In genomic region chr19:7705387-7706187, GRCh38 we compare ENCODE assay signal across 8 cellular contexts. TPM values are rescaled to one million over a fixed set of nuclear protein-coding genes. Genes with fewer than 3 reads are reported as not detected.
DNase-seq lines count a peak whose midpoint lies in the region; ATAC-seq and TF ChIP-seq lines count a peak whose summit lies in the region.

No MANE protein-coding gene starts in this region.

- peak overlapping the region; percentile 59 for H3K4me3 ChIP-seq in CD4-positive, CD25-positive, alpha-beta regulatory T cell (ENCODE audit: low read depth, low read length)
- H3K4me3 ChIP-seq in Caco-2 (ENCODE audit: low read depth, low read length): no peak overlapping the region

- H3K9me3 ChIP-seq in CD4-positive, CD25-positive, alpha-beta regulatory T cell (ENCODE audit: control insufficient read depth in 2 of 2, low read length in 2 of 2): no peaks in the 10 kb centered on the region
- H3K9me3 ChIP-seq in Caco-2: no peaks in the 10 kb centered on the region

- DNase-seq in CD4-positive, CD25-positive, alpha-beta regulatory T cell: peak; percentile 47 to 93 (median 80)
- DNase-seq in WTC11 (ENCODE audit: low spot score) (no peak), DMS153 (lab: John Stamatoyannopoulos, UW) (no peak), Caco-2 (no peak)
- peak; percentile 76 for DNase-seq in stimulated activated CD4-positive, alpha-beta T cell treated with anti-CD3 and anti-CD28 coated beads, Interleukin-4, amount 100 ng/mL, for 1 hour

- H3K4me1 Mint-ChIP-seq in CD4-positive, CD25-positive, alpha-beta regulatory T cell: peaks cover 13 to 63% (median 27%) of the 10 kb centered on the region in 4 donors
- H3K4me1 Mint-ChIP-seq in WTC11 (no peaks in the 10 kb centered on the region), Caco-2 (ENCODE audit: low read depth, unreplicated experiment) (no peaks in the 10 kb centered on the region)
- H3K4me1 Mint-ChIP-seq in dendritic cell treated with granulocyte-macrophage colony-stimulating factor and Interleukin-4, amounts not matched to agents 40 ng/mL and 50 ng/mL, for 4 days (ENCODE audit: low read depth): peaks cover 97% of the 10 kb centered on the region

- H3K36me3 ChIP-seq in CD4-positive, CD25-positive, alpha-beta regulatory T cell (ENCODE audit: control insufficient read depth, insufficient read depth, low read length): no peaks in the 10 kb centered on the region
- H3K36me3 ChIP-seq in Caco-2 (ENCODE audit: control insufficient read depth, insufficient read depth, low read length): no peaks in the 10 kb centered on the region

- ATAC-seq in CD4-positive, CD25-positive, alpha-beta regulatory T cell (ENCODE audit: low read depth in 2 of 2): peak; percentile 94
- ATAC-seq in HG02840 (IDR thresholded peaks at IDR 0.05; ENCODE audit: low FRiP score, unreplicated experiment) (peak; percentile 44), WTC11 (no peak), GM18858 (IDR thresholded peaks at IDR 0.05; ENCODE audit: unreplicated experiment) (no peak)

- TF ChIP-seq CTCF in WTC11 (IDR thresholded peaks at IDR 0.05) (no peak), Caco-2 (IDR thresholded peaks at IDR 0.05; ENCODE audit: insufficient read depth in 1 of 2, low read depth in 1 of 2, low read length in 1 of 2, severe bottlenecking in 1 of 2, unreplicated experiment in 1 of 2) (no peak)

- peak overlapping the region; percentile 79 to 91 (median 86) for H3K4me3 Mint-ChIP-seq in CD4-positive, CD25-positive, alpha-beta regulatory T cell
- H3K4me3 Mint-ChIP-seq in WTC11: no peak overlapping the region
- peak overlapping the region; percentile 65 for H3K4me3 Mint-ChIP-seq in dendritic cell treated with granulocyte-macrophage colony-stimulating factor and Interleukin-4, amounts not matched to agents 40 ng/mL and 50 ng/mL, for 4 days
- no peak overlapping the region for H3K4me3 Mint-ChIP-seq in Caco-2 (ENCODE audit: unreplicated experiment)

- H3K27me3 Mint-ChIP-seq in CD4-positive, CD25-positive, alpha-beta regulatory T cell: no peaks in the 10 kb centered on the region
- H3K27me3 Mint-ChIP-seq in WTC11 (ENCODE audit: low read depth) (no peaks in the 10 kb centered on the region; the same call in 1 of the 2 replicates), Caco-2 (ENCODE audit: insufficient read depth, unreplicated experiment) (no peaks in the 10 kb centered on the region)
- H3K27me3 Mint-ChIP-seq in dendritic cell treated with granulocyte-macrophage colony-stimulating factor and Interleukin-4, amounts not matched to agents 40 ng/mL and 50 ng/mL, for 4 days: no peaks in the 10 kb centered on the region

- CTCF ChIA-PET in WTC11 (lab: Charles Lee): no interaction called here
- CTCF ChIA-PET in Caco-2 (lab: Charles Lee): no interaction called here

- POLR2A ChIA-PET in WTC11 (lab: Charles Lee) (no interaction called here), Caco-2 (lab: Charles Lee) (no interaction called here)

- peak overlapping the region; percentile 88 for H3K27ac ChIP-seq in CD4-positive, CD25-positive, alpha-beta regulatory T cell (ENCODE audit: insufficient read depth, low read length, poor library complexity, severe bottlenecking)

- no peaks in the 10 kb centered on the region for H3K27me3 ChIP-seq in CD4-positive, CD25-positive, alpha-beta regulatory T cell (ENCODE audit: control insufficient read depth, insufficient read depth, low read length)
- H3K27me3 ChIP-seq in Caco-2 (replicated peaks; ENCODE audit: control insufficient read depth, insufficient read depth, low read length): no peaks in the 10 kb centered on the region

- H3K36me3 Mint-ChIP-seq in CD4-positive, CD25-positive, alpha-beta regulatory T cell: no peaks in the 10 kb centered on the region
- H3K36me3 Mint-ChIP-seq in WTC11 (no peaks in the 10 kb centered on the region), Caco-2 (ENCODE audit: insufficient read depth, unreplicated experiment) (no peaks in the 10 kb centered on the region)
- no peaks in the 10 kb centered on the region for H3K36me3 Mint-ChIP-seq in dendritic cell treated with granulocyte-macrophage colony-stimulating factor and Interleukin-4, amounts not matched to agents 40 ng/mL and 50 ng/mL, for 4 days (ENCODE audit: low read depth)

- peaks cover 38% of the 10 kb centered on the region for H3K4me1 ChIP-seq in CD4-positive, CD25-positive, alpha-beta regulatory T cell (ENCODE audit: control insufficient read depth, insufficient read depth, low read length, poor library complexity, severe bottlenecking)
- H3K4me1 ChIP-seq in Caco-2: no peaks in the 10 kb centered on the region

- H3K27ac Mint-ChIP-seq in CD4-positive, CD25-positive, alpha-beta regulatory T cell: peak overlapping the region; percentile 98 to 99 (median 99)
- H3K27ac Mint-ChIP-seq in WTC11 (no peak overlapping the region), Caco-2 (ENCODE audit: unreplicated experiment) (no peak overlapping the region)
- H3K27ac Mint-ChIP-seq in dendritic cell treated with granulocyte-macrophage colony-stimulating factor and Interleukin-4, amounts not matched to agents 40 ng/mL and 50 ng/mL, for 4 days: peak overlapping the region; percentile 96

- no peaks in the 10 kb centered on the region for H3K9me3 Mint-ChIP-seq in CD4-positive, CD25-positive, alpha-beta regulatory T cell
- H3K9me3 Mint-ChIP-seq in WTC11 (no peaks in the 10 kb centered on the region), Caco-2 (ENCODE audit: unreplicated experiment) (no peaks in the 10 kb centered on the region)
- H3K9me3 Mint-ChIP-seq in dendritic cell treated with granulocyte-macrophage colony-stimulating factor and Interleukin-4, amounts not matched to agents 40 ng/mL and 50 ng/mL, for 4 days: no peaks in the 10 kb centered on the region

- BruUV-seq in Caco-2 (replicated peaks; lab: Mats Ljungman, UMichigan): no TSS peak

- intact Hi-C loops in dendritic cell treated with granulocyte-macrophage colony-stimulating factor and Interleukin-4, amounts not matched to agents 40 ng/mL and 50 ng/mL, for 4 days (cut with micrococcal nuclease): loop anchor here (1.0 kb wide), 1 partner anchor 9 kb away; no protein-coding TSS in a partner anchor
- intact Hi-C loops in Caco-2 (cut with micrococcal nuclease; ENCODE audit: unreplicated experiment): no loop called here

TF ChIP-seq in WTC11, 78 proteins besides CTCF, POLR2A, EP300 and RAD21:
- TF ChIP-seq TCF7 (CRISPR knock-in tag; IDR thresholded peaks at IDR 0.05; ENCODE audit: low read depth): no peak
- no peak for TF ChIP-seq ATF6 (CRISPR knock-in tag; IDR thresholded peaks at IDR 0.05)
- 0 out of 2 replicates have a peak, but pooled peaks have one; percentile 33 for TF ChIP-seq GTF2I (CRISPR knock-in tag; conservative IDR thresholded peaks at IDR 0.05)
- peak; percentile 55 for TF ChIP-seq ZNF121 (CRISPR knock-in tag; IDR thresholded peaks at IDR 0.05)
- TF ChIP-seq SP1 (CRISPR knock-in tag; conservative IDR thresholded peaks at IDR 0.05): no peak

RNA-seq across cellular contexts. Expression of gene FCER2, which starts 3.7 kb away (rescaled TPM):
- not detected for total RNA-seq in CD4-positive, CD25-positive, alpha-beta regulatory T cell
- polyA plus RNA-seq in CD4-positive, CD25-positive, alpha-beta regulatory T cell: 1 to 10 TPM in 1 of 4 donors, under 1 TPM in 2, not detected in 1; 0.34 to 4.5 (median 0.48) TPM
- 0.37 to 0.48 TPM (median 0.46 TPM) in 3 replicates for total RNA-seq in WTC11 (2021)
- total RNA-seq in Caco-2 (2022): not detected in 2 replicates

RNA-seq across cellular contexts. Expression of gene TRAPPC5, which starts 25.0 kb away (rescaled TPM):
- 63.9 TPM for total RNA-seq in CD4-positive, CD25-positive, alpha-beta regulatory T cell
- 100 to 1,000 TPM; 142 to 229 (median 192) TPM for polyA plus RNA-seq in CD4-positive, CD25-positive, alpha-beta regulatory T cell
- total RNA-seq in WTC11 (2021) (122 to 127 TPM (median 124 TPM) in 3 replicates), Caco-2 (2022) (80.3 and 83.4 TPM in 2 replicates)

RNA-seq across cellular contexts. Expression of gene CLEC4G, which starts 26.3 kb away (rescaled TPM):
- not detected for total RNA-seq in CD4-positive, CD25-positive, alpha-beta regulatory T cell
- not detected for polyA plus RNA-seq in CD4-positive, CD25-positive, alpha-beta regulatory T cell
- total RNA-seq in WTC11 (2021) (0.55 to 0.66 TPM (median 0.62 TPM) in 3 replicates), Caco-2 (2022) (not detected in 2 replicates)

RNA-seq across cellular contexts. Expression of gene MCEMP1, which starts 28.7 kb away (rescaled TPM):
- 0.59 TPM for total RNA-seq in CD4-positive, CD25-positive, alpha-beta regulatory T cell
- polyA plus RNA-seq in CD4-positive, CD25-positive, alpha-beta regulatory T cell: not detected
- total RNA-seq in WTC11 (2021): not detected in 3 replicates
- not detected in 2 replicates for total RNA-seq in Caco-2 (2022)

RNA-seq across cellular contexts. Expression of gene RETN, which starts 36.7 kb away (rescaled TPM):
- total RNA-seq in CD4-positive, CD25-positive, alpha-beta regulatory T cell: not detected
- not detected for polyA plus RNA-seq in CD4-positive, CD25-positive, alpha-beta regulatory T cell
- total RNA-seq in WTC11 (2021): not detected in 3 replicates
- total RNA-seq in Caco-2 (2022): not detected in 2 replicates

Comparison
In these comparisons a context has a peak if more than half of its experiments do, and no peak if none do; other contexts are left out.
1. ATAC-seq: peak in CD4-positive, CD25-positive, alpha-beta regulatory T cell (2 of 2) and HG02840 (single experiment); none in WTC11 (single experiment) and GM18858 (single experiment).
2. DNase-seq: peak in CD4-positive, CD25-positive, alpha-beta regulatory T cell (3 of 3) and stimulated activated CD4-positive, alpha-beta T cell treated with anti-CD3 and anti-CD28 coated beads, Interleukin-4, amount 100 ng/mL, for 1 hour (single experiment); none in WTC11 (single experiment), DMS153 (single experiment) and Caco-2 (0 of 2).
3. H3K27ac Mint-ChIP-seq: peak in CD4-positive, CD25-positive, alpha-beta regulatory T cell (3 of 3) and dendritic cell treated with granulocyte-macrophage colony-stimulating factor and Interleukin-4, amounts not matched to agents 40 ng/mL and 50 ng/mL, for 4 days (single experiment); none in WTC11 (single experiment) and Caco-2 (single experiment).
4. H3K4me3 Mint-ChIP-seq: peak in CD4-positive, CD25-positive, alpha-beta regulatory T cell (4 of 4) and dendritic cell treated with granulocyte-macrophage colony-stimulating factor and Interleukin-4, amounts not matched to agents 40 ng/mL and 50 ng/mL, for 4 days (single experiment); none in WTC11 (single experiment) and Caco-2 (single experiment).